14 cellular contexts compared by ENCODE assay signal in the genomic region with DNA sequence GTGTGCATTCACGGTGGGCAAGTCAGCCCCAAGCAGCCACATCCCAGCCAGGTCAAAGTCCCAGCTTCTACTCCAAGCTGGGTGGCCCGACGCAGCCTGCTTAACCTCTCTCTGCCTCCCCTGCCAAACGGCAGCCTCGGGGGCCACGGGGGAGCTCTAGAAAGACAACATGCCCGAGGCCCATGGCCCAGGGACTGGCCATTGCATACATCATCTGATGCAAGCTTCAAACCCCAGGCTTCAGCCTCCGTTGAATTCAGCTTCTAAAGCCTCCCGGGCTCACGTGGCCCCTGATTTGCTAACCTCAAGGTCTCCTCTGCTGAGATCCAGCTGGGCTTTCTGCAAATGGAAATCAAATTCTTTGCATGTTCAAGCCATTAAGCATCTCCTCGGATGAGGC.
DNase-seq lines count a peak whose midpoint lies in the region; ATAC-seq and TF ChIP-seq lines count a peak whose summit lies in the region.
"Had no signal": no experiment of that assay in that cellular context is flagged by ENCODE, and none has a peak within 500 bp of the region (broad histone marks: within the 10 kb centered on the region; RNA-seq: fewer than 3 reads in every experiment).

No MANE protein-coding gene starts in this region.

- H3K27ac ChIP-seq in body of pancreas (no peak overlapping the region), right atrium auricular region (peak overlapping the region; percentile 78 to 81), ovary (peak overlapping the region; percentile 61 to 76)
- H3K27ac ChIP-seq: C4-2B, parathyroid adenoma had no signal

- H3K4me3 ChIP-seq in body of pancreas, result no peak overlapping the region
- peak overlapping the region in 1 of 2 donors; percentile 9 for H3K4me3 ChIP-seq in right atrium auricular region
- H3K4me3 ChIP-seq in ovary, result peak overlapping the region; percentile 18

- no peak for TF ChIP-seq CTCF in body of pancreas (IDR thresholded peaks at IDR 0.05)
- no peak for TF ChIP-seq CTCF in right atrium auricular region (IDR thresholded peaks at IDR 0.05)
- no peak for TF ChIP-seq CTCF in ovary (IDR thresholded peaks at IDR 0.05)
- no peak for TF ChIP-seq CTCF in GM10266 (IDR thresholded peaks at IDR 0.05; ENCODE audit: control insufficient read depth, insufficient read depth, low read depth, missing control alignments)

- H3K36me3 ChIP-seq in body of pancreas (replicated peaks in 1 of 2; ENCODE audit: insufficient read depth in 1 of 2, low read depth in 2 of 2) (no peaks in the 10 kb centered on the region), right atrium auricular region (no peaks in the 10 kb centered on the region), ovary (no peaks in the 10 kb centered on the region)

- no peaks in the 10 kb centered on the region for H3K9me3 Mint-ChIP-seq in effector memory CD8-positive, alpha-beta T cell

- intact Hi-C loops in body of pancreas (cut with DNase I), result no loop called here
- intact Hi-C loops in ovary (cut with DNase I), result loop anchor here in 3 of 4 donors (5.0 to 10.0 kb wide), 3 partner anchors 100 to 148 kb away; partner anchors contain the start of gene PDGFA (in 1 of the 3)

- peaks cover 0 to 2% of the 10 kb centered on the region in 2 donors for H3K4me1 Mint-ChIP-seq in effector memory CD8-positive, alpha-beta T cell (ENCODE audit: low read depth in 2 of 2)

- no peak for TF ChIP-seq EP300 in ovary (IDR thresholded peaks at IDR 0.05)

- H3K4me1 ChIP-seq in body of pancreas (no peaks in the 10 kb centered on the region), right atrium auricular region (peaks cover 0 to 44% of the 10 kb centered on the region in 2 donors), ovary (ENCODE audit: insufficient read depth) (peaks cover 35% of the 10 kb centered on the region)
- H3K4me1 ChIP-seq: parathyroid adenoma had no signal

- H3K36me3 Mint-ChIP-seq in effector memory CD8-positive, alpha-beta T cell (ENCODE audit: insufficient read depth), result no peaks in the 10 kb centered on the region

- no peak overlapping the region for H3K4me3 Mint-ChIP-seq in effector memory CD8-positive, alpha-beta T cell
- H3K4me3 Mint-ChIP-seq: activated T-cell treated with anti-CD3 and anti-CD28 coated beads, Interleukin-2, amount 50 U/mL, for 24 hours had no signal

- WGBS in body of pancreas, 2 donors, result 71 to 79% methylated on average over 5 to 11 of the region's 11 CpGs
- 7 to 9% (median 9%) methylated on average over 11 of the region's 11 CpGs for WGBS in ovary, 3 donors

- ATAC-seq in body of pancreas, result peak; percentile 15
- no peak for ATAC-seq in effector memory CD8-positive, alpha-beta T cell (replicated peaks)
- ATAC-seq: PC-3 had no signal

- no peak overlapping the region for H3K27ac Mint-ChIP-seq in effector memory CD8-positive, alpha-beta T cell
- H3K27ac Mint-ChIP-seq: activated T-cell treated with anti-CD3 and anti-CD28 coated beads, Interleukin-2, amount 50 U/mL, for 24 hours had no signal

- H3K9me3 ChIP-seq in body of pancreas (no peaks in the 10 kb centered on the region), right atrium auricular region (no peaks in the 10 kb centered on the region), ovary (no peaks in the 10 kb centered on the region)

- H3K27me3 ChIP-seq in body of pancreas (no peaks in the 10 kb centered on the region), right atrium auricular region (no peaks in the 10 kb centered on the region), ovary (no peaks in the 10 kb centered on the region)

- no peaks in the 10 kb centered on the region for H3K27me3 Mint-ChIP-seq in effector memory CD8-positive, alpha-beta T cell
- H3K27me3 Mint-ChIP-seq: activated T-cell treated with anti-CD3 and anti-CD28 coated beads, Interleukin-2, amount 50 U/mL, for 24 hours had no signal

- TF ChIP-seq POLR2A in body of pancreas (IDR thresholded peaks at IDR 0.05), result no peak
- no peak for TF ChIP-seq POLR2A in ovary (IDR thresholded peaks at IDR 0.05)

- peak; percentile 53 for DNase-seq in EH (ENCODE audit: low read depth)
- DNase-seq in body of pancreas, result peak in 1 of 4 donors; percentile 21
- DNase-seq in right atrium auricular region (ENCODE audit: low spot score), result no peak
- DNase-seq in ovary, result peak; percentile 59 to 75 (median 69)
- DNase-seq in GM10266 (ENCODE audit: extremely low spot score), result no peak
- no peak for DNase-seq in effector memory CD8-positive, alpha-beta T cell
- no peak for DNase-seq in activated CD8-positive, alpha-beta memory T cell treated with anti-CD3 and anti-CD28 coated beads for 24 hours
- no peak for DNase-seq in NCI-H146 (lab: John Stamatoyannopoulos, UW)
- DNase-seq: activated T-cell treated with anti-CD3 and anti-CD28 coated beads, Interleukin-2, amount 50 U/mL, for 24 hours; islet precursor cell; NCI-H187 treated with DMSO at 0.1 percent for 48 hours; PC-3 had no signal

Comparison
In these comparisons a context has a peak if more than half of its experiments do, and no peak if none do; other contexts are left out.
1. DNase-seq: peak in EH (single experiment) and ovary (5 of 5); none in right atrium auricular region (single experiment), GM10266 (single experiment), effector memory CD8-positive, alpha-beta T cell (0 of 3), activated CD8-positive, alpha-beta memory T cell treated with anti-CD3 and anti-CD28 coated beads for 24 hours (single experiment) and NCI-H146 (single experiment).
2. H3K27ac ChIP-seq: peak in right atrium auricular region (2 of 2) and ovary (2 of 2); none in body of pancreas (0 of 4).